1 cellular context compared by ENCODE assay signal in the genomic region with DNA sequence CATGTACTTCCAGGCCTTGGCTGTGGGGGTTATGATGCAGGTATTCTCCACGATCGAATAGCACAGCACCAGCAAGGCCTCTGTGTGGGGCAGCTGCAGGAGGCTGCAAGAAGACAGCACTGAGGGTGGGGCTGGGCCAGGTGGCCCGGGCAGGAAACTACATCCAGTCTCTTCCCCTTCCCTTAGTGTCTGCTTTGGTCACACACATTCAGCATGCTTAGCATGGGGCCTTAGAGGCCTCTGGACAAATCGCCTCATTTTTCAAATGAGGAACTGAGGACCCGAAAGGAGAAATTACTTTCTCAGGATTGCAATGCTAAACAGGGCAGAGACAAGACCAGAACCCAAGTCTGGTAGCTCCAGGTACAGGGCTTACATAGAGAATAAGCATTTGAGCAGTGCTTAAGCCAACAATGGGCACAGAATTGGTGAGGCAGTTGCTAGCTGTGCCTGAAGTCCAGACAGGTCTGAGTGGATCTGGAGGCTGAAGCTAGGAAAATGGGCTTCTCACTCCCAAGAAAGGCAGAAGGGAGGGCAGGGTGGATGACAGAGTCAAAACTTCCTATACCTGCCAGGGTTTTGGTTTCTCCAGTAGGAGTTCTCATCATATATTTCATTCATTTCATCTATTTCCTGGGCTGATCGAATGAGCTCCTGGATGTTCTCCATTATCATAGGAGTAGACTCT.
A peak's percentile ranks its signal among the peaks of the same experiment; 100 is the strongest.
TF ChIP-seq lines count a peak whose summit lies in the region.

No MANE protein-coding gene starts in this region.

TF ChIP-seq in K562, 482 proteins besides CTCF, POLR2A, EP300 and RAD21:
- peak; percentile 91 for TF ChIP-seq ZNF274 (IDR thresholded peaks at IDR 0.05; ENCODE audit: borderline replicate concordance, low read depth, low read length)
- TF ChIP-seq RHOXF2B (CRISPR knock-in tag; conservative IDR thresholded peaks at IDR 0.05) = no peak
TF ChIP-seq in K562: peak in this region for 1.
